8 cellular contexts compared by ENCODE assay signal in the genomic region with DNA sequence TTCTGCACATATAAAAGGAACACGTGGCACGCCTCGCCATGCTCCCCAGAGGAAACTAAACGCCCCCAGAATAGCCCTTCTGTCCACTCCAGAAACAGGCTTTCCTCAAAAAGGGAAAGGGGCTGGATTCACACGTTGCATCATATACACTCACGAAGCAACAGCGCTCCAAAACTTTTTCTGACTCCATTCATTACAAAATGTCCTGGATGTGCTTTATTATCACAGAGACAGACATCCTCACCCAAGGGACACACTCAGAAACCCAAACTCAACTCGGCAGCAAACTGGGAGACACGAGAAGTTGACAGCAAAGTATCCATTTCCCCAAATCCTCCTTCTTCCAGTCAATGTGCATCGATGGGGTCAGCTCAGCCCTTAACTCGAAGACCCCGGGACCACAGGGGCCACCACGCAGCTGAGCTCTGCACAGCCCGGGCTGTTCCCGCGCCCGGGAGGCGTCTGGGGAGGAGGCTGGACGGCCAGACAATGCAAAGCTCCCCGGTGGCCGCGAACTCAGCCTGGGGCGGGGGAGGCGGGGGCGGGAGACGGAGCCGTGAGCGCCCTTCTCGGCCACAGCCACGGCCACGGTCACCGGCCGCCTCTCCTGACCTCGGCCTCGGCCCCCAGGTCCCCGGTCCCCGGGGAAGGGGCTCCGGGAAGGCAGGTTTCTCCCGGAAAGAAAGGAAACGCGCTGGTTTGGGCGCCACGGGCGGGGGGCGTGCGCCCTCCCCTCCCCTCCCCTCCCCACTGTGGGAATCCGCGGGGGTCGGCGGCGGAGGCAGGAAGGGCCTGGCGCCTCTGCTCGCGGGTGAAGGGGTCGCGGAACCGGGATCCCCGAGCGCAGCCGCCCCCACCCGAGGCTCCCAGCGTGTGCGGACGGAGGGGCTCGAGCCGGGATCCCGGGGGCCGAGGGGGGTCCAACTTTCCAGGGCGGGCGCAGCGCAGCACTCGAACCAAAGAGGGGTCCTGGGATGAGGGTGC. TPM values are rescaled to one million over a fixed set of nuclear protein-coding genes. Genes with fewer than 3 reads are reported as not detected.
DNase-seq lines count a peak whose midpoint lies in the region; TF ChIP-seq lines count a peak whose summit lies in the region.

No MANE protein-coding gene starts in this region.

- no peaks in the 10 kb centered on the region for H3K36me3 Mint-ChIP-seq in neural crest cell (ENCODE audit: low read depth)

- no peaks in the 10 kb centered on the region; the same call in none of the 2 replicates for H4K20me1 ChIP-seq in PC-9 (ENCODE audit: insufficient read depth)

- H3K9me2 ChIP-seq in PC-9 (ENCODE audit: insufficient read depth), result no peaks in the 10 kb centered on the region

- H3K36me3 ChIP-seq in PC-9 (ENCODE audit: low read depth), result no peaks in the 10 kb centered on the region

- H3K4me1 ChIP-seq in PC-9 (replicated peaks; ENCODE audit: insufficient read depth), result peaks cover 53% of the 10 kb centered on the region

- POLR2A ChIA-PET in PC-9 (lab: Charles Lee; ENCODE audit: unreplicated experiment), result interaction anchor here (0.6 kb wide), 2 partner anchors 19 to 66 kb away, joined by 5 to 12 read pairs; no protein-coding TSS in a partner anchor

- DNase-seq in Daoy (ENCODE audit: low read depth), result peak; percentile 50
- DNase-seq in PC-9, result peak in 1 of 2 experiments; percentile 39
- DNase-seq in epithelial cell of prostate (ENCODE audit: low read depth, low spot score), result no peak
- peak; percentile 57 for DNase-seq in neural crest cell (ENCODE audit: low read depth, low spot score)
- DNase-seq in OCI-M2 (lab: John Stamatoyannopoulos, UW; ENCODE audit: unreplicated experiment), result no peak
- no peak for DNase-seq in NCI-H1694 treated with DMSO at 0.1 percent for 48 hours (lab: John Stamatoyannopoulos, UW)
- no peak for DNase-seq in NCI-H446 (lab: John Stamatoyannopoulos, UW)
- DNase-seq in SIG-M5 treated with dmso at 0.1 percent for 504 hours (lab: John Stamatoyannopoulos, UW; ENCODE audit: unreplicated experiment), result no peak

- peaks cover 28% of the 10 kb centered on the region for H3F3A ChIP-seq in PC-9 (ENCODE audit: insufficient read depth, low read depth)

- H3K79me2 ChIP-seq in PC-9 (ENCODE audit: low read depth), result peaks cover 44% of the 10 kb centered on the region

- H3K9me3 Mint-ChIP-seq in neural crest cell, result no peaks in the 10 kb centered on the region

- peak overlapping the region; percentile 96 for H3K4me3 Mint-ChIP-seq in neural crest cell

- no peaks in the 10 kb centered on the region for H3K27me3 ChIP-seq in PC-9 (ENCODE audit: insufficient read depth, low read depth)

- intact Hi-C loops in PC-9 (cut with micrococcal nuclease; ENCODE audit: unreplicated experiment), result no loop called here

- H3K4me2 ChIP-seq in PC-9, result peak overlapping the region; percentile 97

- H2AFZ ChIP-seq in PC-9, result peak overlapping the region; percentile 66

- H3K4me3 ChIP-seq in PC-9, result peak overlapping the region; percentile 92

- TF ChIP-seq CTCF in PC-9 (conservative IDR thresholded peaks at IDR 0.05) (no peak), neural crest cell (conservative IDR thresholded peaks at IDR 0.05) (no peak)

- CTCF ChIA-PET in PC-9 (lab: Charles Lee), result interaction anchor here (0.6 kb wide), 1 partner anchor 102 kb away, joined by 7 read pairs; no protein-coding TSS in a partner anchor

- peaks cover 42% of the 10 kb centered on the region for H3K4me1 Mint-ChIP-seq in neural crest cell

- H3K27ac Mint-ChIP-seq in neural crest cell (ENCODE audit: unreplicated experiment), result peak overlapping the region; percentile 88

- H3K27ac ChIP-seq in PC-9, result no peak overlapping the region
- H3K27ac ChIP-seq in epithelial cell of prostate, result peak overlapping the region; percentile 98

- H3K9me3 ChIP-seq in PC-9 (ENCODE audit: insufficient read depth, low read depth), result no peaks in the 10 kb centered on the region

- H3K27me3 Mint-ChIP-seq in neural crest cell (ENCODE audit: low read depth), result no peaks in the 10 kb centered on the region

- TSS peak; percentile 59 for BruUV-seq in PC-9 (replicated peaks; lab: Mats Ljungman, UMichigan)

RNA-seq across cellular contexts. Expression of a gene that starts 1.2 kb away (rescaled TPM):
- 45.9 and 60.5 TPM in 2 replicates for total RNA-seq in Daoy (2014; rRNA removed; shearing (Covaris generic))
- total RNA-seq in PC-9 (2021) (59.8 and 60.1 TPM in 2 replicates), neural crest cell (75.9 and 76.4 TPM in 2 replicates)

RNA-seq across cellular contexts. Expression of a gene that starts 18.5 kb away (rescaled TPM):
- total RNA-seq in Daoy (2014; rRNA removed; shearing (Covaris generic)), result 36.0 and 37.4 TPM in 2 replicates
- total RNA-seq in PC-9 (2021) (11.5 and 11.6 TPM in 2 replicates), neural crest cell (18.7 and 19.5 TPM in 2 replicates)

Comparison
In these comparisons a context has a peak if more than half of its experiments do, and no peak if none do; other contexts are left out.
1. DNase-seq: peak in Daoy (single experiment) and neural crest cell (single experiment); none in epithelial cell of prostate (single experiment), OCI-M2 (single experiment), NCI-H1694 treated with DMSO at 0.1 percent for 48 hours (single experiment), NCI-H446 (0 of 2) and SIG-M5 treated with dmso at 0.1 percent for 504 hours (single experiment).